Comparison of ENCODE assay signal across 8 cellular contexts in the genomic region with DNA sequence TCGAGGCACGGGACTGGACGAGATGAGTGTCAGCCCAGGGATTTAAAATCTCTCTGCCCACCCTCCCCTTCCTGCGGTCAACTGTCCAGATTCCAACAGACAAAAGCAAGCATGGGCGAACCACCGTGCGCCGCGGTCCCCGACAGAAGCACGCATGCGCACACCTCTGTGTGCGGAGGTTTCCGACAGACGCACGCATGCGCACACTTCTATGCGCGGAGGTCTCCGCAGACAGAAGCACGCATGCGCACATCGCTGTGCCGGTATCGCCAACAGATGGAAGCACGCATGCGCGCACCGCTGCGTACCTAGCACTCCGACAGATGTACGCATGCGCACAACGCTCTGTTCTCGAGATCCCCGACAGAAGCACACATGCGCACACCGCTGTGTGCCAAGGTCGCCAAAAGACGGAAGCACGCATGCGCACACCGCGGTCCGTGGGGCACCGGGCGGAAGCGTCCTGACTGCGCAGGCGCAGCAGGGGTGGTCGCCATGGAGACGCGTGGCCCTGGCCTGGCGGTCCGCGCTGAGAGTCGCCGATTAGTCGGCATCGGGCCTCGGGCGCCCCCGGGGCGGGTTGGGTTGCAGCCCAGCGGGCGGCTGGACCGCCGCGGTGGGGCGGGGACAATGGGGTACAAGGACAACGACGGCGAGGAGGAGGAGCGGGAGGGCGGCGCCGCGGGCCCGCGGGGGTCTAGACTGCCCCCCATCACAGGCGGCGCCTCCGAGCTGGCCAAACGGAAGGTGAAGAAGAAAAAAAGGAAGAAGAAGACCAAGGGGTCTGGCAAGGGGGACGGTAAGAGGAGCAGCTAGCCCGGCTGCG. TPM values are rescaled to one million over a fixed set of nuclear protein-coding genes. Genes with fewer than 3 reads are reported as not detected.
DNase-seq lines count a peak whose midpoint lies in the region; ATAC-seq lines count a peak whose summit lies in the region.

No MANE protein-coding gene starts in this region.

- DNase-seq in AG20443 (ENCODE audit: low spot score): peak; percentile 100
- peak; percentile 96 for DNase-seq in NCI-H446 treated with DMSO at 0.1 percent for 48 hours (lab: John Stamatoyannopoulos, UW)
- DNase-seq in activated CD4-positive, CD25-positive, alpha-beta regulatory T cell treated with anti-CD3 and anti-CD28 coated beads, Interleukin-2, amount 50 U/mL, for 72 hours: peak; percentile 99
- DNase-seq in cerebellum (ENCODE audit: low spot score): peak; percentile 95
- peak; percentile 100 for DNase-seq in islet precursor cell
- peak; percentile 99 for DNase-seq in stimulated activated CD4-positive, alpha-beta T cell treated with anti-CD3 and anti-CD28 coated beads, Interleukin-12 subunit alpha, Interleukin-12 subunit beta, amount 100 ng/mL, for 4 hours

- ATAC-seq in GM19043 (IDR thresholded peaks at IDR 0.05; ENCODE audit: low read depth, unreplicated experiment) (peak; percentile 81), HG03354 (IDR thresholded peaks at IDR 0.05; ENCODE audit: poor library complexity, severe bottlenecking, unreplicated experiment) (peak; percentile 79)

RNA-seq across cellular contexts. Expression of gene RFLNB, which starts 35.7 kb away (rescaled TPM):
- 4.7 TPM for total RNA-seq in cerebellum

RNA-seq across cellular contexts. Expression of gene RPH3AL, which starts 57.5 kb away (rescaled TPM):
- 4.3 TPM for total RNA-seq in cerebellum

Comparison
In these comparisons a context has a peak if more than half of its experiments do, and no peak if none do; other contexts are left out.
1. Peak in every context shown above with its lines: DNase-seq and ATAC-seq.